In genomic region chr3:168186293-168186983, GRCh38 we compare ENCODE assay signal across 13 cellular contexts.
A peak's percentile ranks its signal among the peaks of the same experiment; 100 is the strongest.
DNase-seq lines count a peak whose midpoint lies in the region; ATAC-seq and TF ChIP-seq lines count a peak whose summit lies in the region.
"Had no signal": no experiment of that assay in that cellular context is flagged by ENCODE, and none has a peak within 500 bp of the region (broad histone marks: within the 10 kb centered on the region; RNA-seq: fewer than 3 reads in every experiment).

No MANE protein-coding gene starts in this region.

- no peaks in the 10 kb centered on the region for H3K27me3 ChIP-seq in upper lobe of left lung

- no peaks in the 10 kb centered on the region for H3K27me3 Mint-ChIP-seq in activated naive CD8-positive, alpha-beta T cell treated with anti-CD3 and anti-CD28 coated beads for 36 hours
- H3K27me3 Mint-ChIP-seq: CD4-positive, CD25-positive, alpha-beta regulatory T cell had no signal

- peaks cover 0 to 9% (median 0%) of the 10 kb centered on the region in 4 donors for H3K4me1 ChIP-seq in upper lobe of left lung

- peak; percentile 98 for ATAC-seq in left lobe of liver
- ATAC-seq in upper lobe of left lung (ENCODE audit: low FRiP score in 2 of 2), result peak; percentile 46 to 83
- no peak for ATAC-seq in GM19328 (IDR thresholded peaks at IDR 0.05; ENCODE audit: unreplicated experiment)
- ATAC-seq in GM18873 (IDR thresholded peaks at IDR 0.05; ENCODE audit: low FRiP score, unreplicated experiment), result no peak
- ATAC-seq: Panc1 had no signal

- WGBS in upper lobe of left lung, 2 donors, result 57 to 65% methylated on average over 5 of the region's 5 CpGs

- no peak for TF ChIP-seq POLR2A in upper lobe of left lung (IDR thresholded peaks at IDR 0.05)

- H3K9me3 Mint-ChIP-seq in activated naive CD8-positive, alpha-beta T cell treated with anti-CD3 and anti-CD28 coated beads for 36 hours, result no peaks in the 10 kb centered on the region
- H3K9me3 Mint-ChIP-seq: H9 had no signal

- DNase-seq in NCI-H2029 (lab: John Stamatoyannopoulos, UW) (peak; percentile 14), NCI-H774 (lab: John Stamatoyannopoulos, UW) (peak; percentile 30), left lobe of liver (ENCODE audit: low spot score) (peak; percentile 50), upper lobe of left lung (no peak)
- DNase-seq in activated naive CD8-positive, alpha-beta T cell treated with anti-CD3 and anti-CD28 coated beads for 36 hours, result no peak
- DNase-seq: CD4-positive, CD25-positive, alpha-beta regulatory T cell; H9; NCI-H1436; NCI-H345 had no signal

- no peaks in the 10 kb centered on the region for H3K4me1 Mint-ChIP-seq in activated naive CD8-positive, alpha-beta T cell treated with anti-CD3 and anti-CD28 coated beads for 36 hours
- H3K4me1 Mint-ChIP-seq: B cell; CD4-positive, CD25-positive, alpha-beta regulatory T cell; H9 had no signal

- peak in 1 of 4 donors; percentile 49 for TF ChIP-seq EP300 in upper lobe of left lung (IDR thresholded peaks at IDR 0.05)

- no peak overlapping the region for H3K27ac Mint-ChIP-seq in activated naive CD8-positive, alpha-beta T cell treated with anti-CD3 and anti-CD28 coated beads for 36 hours
- H3K27ac Mint-ChIP-seq: B cell; CD4-positive, CD25-positive, alpha-beta regulatory T cell; H9 had no signal

- no peak for TF ChIP-seq CTCF in upper lobe of left lung (IDR thresholded peaks at IDR 0.05)

- no peaks in the 10 kb centered on the region for H3K36me3 Mint-ChIP-seq in activated naive CD8-positive, alpha-beta T cell treated with anti-CD3 and anti-CD28 coated beads for 36 hours
- H3K36me3 Mint-ChIP-seq: CD4-positive, CD25-positive, alpha-beta regulatory T cell had no signal

- no peak overlapping the region for H3K4me3 ChIP-seq in upper lobe of left lung

- H3K27ac ChIP-seq in upper lobe of left lung, result no peak overlapping the region

- no peaks in the 10 kb centered on the region for H3K9me3 ChIP-seq in upper lobe of left lung

- no peaks in the 10 kb centered on the region for H3K36me3 ChIP-seq in upper lobe of left lung

- H3K4me3 Mint-ChIP-seq in activated naive CD8-positive, alpha-beta T cell treated with anti-CD3 and anti-CD28 coated beads for 36 hours, result no peak overlapping the region
- H3K4me3 Mint-ChIP-seq: B cell; CD4-positive, CD25-positive, alpha-beta regulatory T cell; H9 had no signal

Comparison
In these comparisons a context has a peak if more than half of its experiments do, and no peak if none do; other contexts are left out.
1. DNase-seq: peak in NCI-H2029 (single experiment), NCI-H774 (single experiment) and left lobe of liver (single experiment); none in upper lobe of left lung (0 of 2) and activated naive CD8-positive, alpha-beta T cell treated with anti-CD3 and anti-CD28 coated beads for 36 hours (single experiment).
2. ATAC-seq: peak in left lobe of liver (single experiment) and upper lobe of left lung (2 of 2); none in GM19328 (single experiment) and GM18873 (single experiment).